ENCODE assay signal across 26 cellular contexts in the genomic region with DNA sequence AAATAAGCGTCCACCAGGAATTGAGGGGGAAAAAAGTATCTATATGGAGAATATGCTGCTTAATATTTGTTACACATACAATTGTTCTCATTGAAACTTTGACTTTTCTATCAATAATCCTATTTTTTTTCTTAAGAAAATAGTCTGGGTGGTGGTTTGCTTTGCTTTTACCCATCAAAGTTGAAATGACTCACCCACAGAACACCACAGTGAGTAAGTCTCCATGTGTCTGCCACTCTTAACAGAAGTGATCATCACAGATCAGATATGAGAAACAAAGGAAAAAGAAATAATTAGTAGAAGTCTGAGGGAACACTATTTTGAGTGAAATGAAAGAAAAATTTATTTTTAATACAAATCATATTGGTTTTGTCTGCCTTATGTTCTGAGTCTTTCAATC.
"Had no signal": no experiment of that assay in that cellular context is flagged by ENCODE, and none has a peak within 500 bp of the region (broad histone marks: within the 10 kb centered on the region; RNA-seq: fewer than 3 reads in every experiment).

No MANE protein-coding gene starts in this region.

- H3K9me3 ChIP-seq: adrenal gland had no signal

- DNase-seq: activated CD4-positive, alpha-beta T cell treated with anti-CD3 and anti-CD28 coated beads for 48 hours; activated CD4-positive, alpha-beta T cell treated with anti-CD3 and anti-CD28 coated beads, Interleukin-2, amount 50 U/mL, for 4 hours; activated CD4-positive, CD25-positive, alpha-beta regulatory T cell treated with anti-CD3 and anti-CD28 coated beads, Interleukin-2, amount 50 U/mL, for 72 hours; activated CD8-positive, alpha-beta memory T cell treated with anti-CD3 and anti-CD28 coated beads, Interleukin-2, amount 50 U/mL, for 48 hours; activated CD8-positive, alpha-beta T cell treated with anti-CD3 and anti-CD28 coated beads, Interleukin-2, amount 10 ng/mL, durations not matched to agents 7 days and 5 days; activated naive CD4-positive, alpha-beta T cell treated with anti-CD3 and anti-CD28 coated beads, Interleukin-2, amount 50 U/mL, for 16 hours; activated naive CD8-positive, alpha-beta T cell treated with anti-CD3 and anti-CD28 coated beads, Interleukin-2, amount 10 ng/mL, durations not matched to agents 7 days and 5 days; activated T-cell treated with anti-CD3 and anti-CD28 coated beads, Interleukin-2, amount 50 U/mL, for 1 hour; adrenal gland; anterior cingulate cortex; cerebellar nuclear complex; Karpas-422; NCI-H1417; NCI-H1930; NCI-H2107; NCI-H345; NCI-H510A; NCI-H526 treated with DMSO at 0.1 percent for 48 hours; NCI-H82; SHP77 treated with DMSO at 0.1 percent for 48 hours had no signal

- H3K4me3 Mint-ChIP-seq: activated CD8-positive, alpha-beta T cell treated with anti-CD3 and anti-CD28 coated beads, Interleukin-2, amount 10 ng/mL, durations not matched to agents 7 days and 5 days; activated naive CD8-positive, alpha-beta T cell treated with anti-CD3 and anti-CD28 coated beads, Interleukin-2, amount 10 ng/mL, durations not matched to agents 7 days and 5 days; brain; T-helper 1 cell treated with Interleukin-12 subunit alpha and Interleukin-12 subunit beta and Interleukin-4 antibody, amounts not matched to agents 30 μg/mL and 1 μg/mL, for 36 hours; WTC11 had no signal

- H3K4me3 ChIP-seq: adrenal gland, cardiac muscle cell, K562 had no signal

- H3K27ac ChIP-seq: adrenal gland, cardiac muscle cell had no signal

- H3K9me3 Mint-ChIP-seq: activated naive CD8-positive, alpha-beta T cell treated with anti-CD3 and anti-CD28 coated beads, Interleukin-2, amount 10 ng/mL, durations not matched to agents 7 days and 5 days; brain; T-helper 1 cell treated with Interleukin-12 subunit alpha and Interleukin-12 subunit beta and Interleukin-4 antibody, amounts not matched to agents 30 μg/mL and 1 μg/mL, for 36 hours had no signal

- ATAC-seq: activated CD8-positive, alpha-beta T cell treated with anti-CD3 and anti-CD28 coated beads, Interleukin-2, amount 10 ng/mL, durations not matched to agents 7 days and 5 days; K562; Panc1; WTC11 had no signal

- H3K27ac Mint-ChIP-seq: activated CD8-positive, alpha-beta T cell treated with anti-CD3 and anti-CD28 coated beads, Interleukin-2, amount 10 ng/mL, durations not matched to agents 7 days and 5 days; activated naive CD8-positive, alpha-beta T cell treated with anti-CD3 and anti-CD28 coated beads, Interleukin-2, amount 10 ng/mL, durations not matched to agents 7 days and 5 days; brain; T-helper 1 cell treated with Interleukin-12 subunit alpha and Interleukin-12 subunit beta and Interleukin-4 antibody, amounts not matched to agents 30 μg/mL and 1 μg/mL, for 36 hours; WTC11 had no signal

- H3K27me3 Mint-ChIP-seq: activated naive CD8-positive, alpha-beta T cell treated with anti-CD3 and anti-CD28 coated beads, Interleukin-2, amount 10 ng/mL, durations not matched to agents 7 days and 5 days; brain had no signal

- H3K4me1 ChIP-seq: adrenal gland had no signal

- H3K36me3 Mint-ChIP-seq: activated naive CD8-positive, alpha-beta T cell treated with anti-CD3 and anti-CD28 coated beads, Interleukin-2, amount 10 ng/mL, durations not matched to agents 7 days and 5 days; brain; WTC11 had no signal

- H3K36me3 ChIP-seq: adrenal gland, cardiac muscle cell had no signal

- H3K27me3 ChIP-seq: adrenal gland, cardiac muscle cell had no signal

- H3K4me1 Mint-ChIP-seq: activated naive CD8-positive, alpha-beta T cell treated with anti-CD3 and anti-CD28 coated beads, Interleukin-2, amount 10 ng/mL, durations not matched to agents 7 days and 5 days; brain; WTC11 had no signal
